In genomic region chr1:36084502-36085115, GRCh38 we compare ENCODE assay signal across 10 cellular contexts. TPM values are rescaled to one million over a fixed set of nuclear protein-coding genes. Genes with fewer than 3 reads are reported as not detected.
A peak's percentile ranks its signal among the peaks of the same experiment; 100 is the strongest.
DNase-seq lines count a peak whose midpoint lies in the region; ATAC-seq, FAIRE-seq and TF ChIP-seq lines count a peak whose summit lies in the region.
"Had no signal": no experiment of that assay in that cellular context is flagged by ENCODE, and none has a peak within 500 bp of the region (broad histone marks: within the 10 kb centered on the region; RNA-seq: fewer than 3 reads in every experiment).

No MANE protein-coding gene starts in this region.

- no peak for TF ChIP-seq CTCF in GM12878 (IDR thresholded peaks at IDR 0.05 in 2 of 3, conservative IDR thresholded peaks at IDR 0.05 in 1 of 3; ENCODE audit: control insufficient read depth in 2 of 3, extremely low read depth in 1 of 3, insufficient read depth in 1 of 3, low read depth in 3 of 3, low read length in 3 of 3)
- no peak for TF ChIP-seq CTCF in HepG2 (CRISPR knock-in tag; IDR thresholded peaks at IDR 0.05)

- SMC1A ChIA-PET in GM12878 (lab: Charles Lee; ENCODE audit: uncharacterized antibody, unreplicated experiment) = no interaction called here

- H3K9ac ChIP-seq in GM12878 (ENCODE audit: control insufficient read depth, insufficient read depth, low read length) = no peak overlapping the region
- H3K9ac ChIP-seq in HepG2 (ENCODE audit: insufficient read depth, low read depth, low read length) = peak overlapping the region; percentile 53; the same call in 1 of the 2 replicates

- in situ Hi-C loops in GM12878 (cut with MboI) = no loop called here
- in situ Hi-C loops in HepG2 (cut with HindIII; ENCODE audit: extremely low pct_ligation_motif_present, low pct_unique_long_range_greater_than_20kb) = no loop called here

- H3K4me2 ChIP-seq in GM12878 (ENCODE audit: control insufficient read depth, insufficient read depth) (peak overlapping the region; percentile 39; the same call in 1 of the 2 replicates), HepG2 (ENCODE audit: low read depth, low read length) (peak overlapping the region; percentile 64)

- TF ChIP-seq RAD21 in GM12878 (IDR thresholded peaks at IDR 0.05; ENCODE audit: insufficient read depth, low read depth, low read length) = no peak
- TF ChIP-seq RAD21 in HepG2 (CRISPR knock-in tag; IDR thresholded peaks at IDR 0.05) = no peak

- H3K27me3 ChIP-seq in GM12878 (replicated peaks in 1 of 2; ENCODE audit: control insufficient read depth in 2 of 2, insufficient read depth in 2 of 2, low read length in 1 of 2) (no peaks in the 10 kb centered on the region; a peak in 1 of 4 replicates), HepG2 (ENCODE audit: control insufficient read depth in 1 of 2, insufficient read depth in 2 of 2, low read length in 2 of 2) (peaks cover 0 to 2% of the 10 kb centered on the region in 2 experiments; a peak in 1 of 5 replicates)

- H3K36me3 ChIP-seq in GM12878 (ENCODE audit: control insufficient read depth in 2 of 2, insufficient read depth in 2 of 2, low read length in 1 of 2) (no peaks in the 10 kb centered on the region), HepG2 (replicated peaks in 1 of 2; ENCODE audit: control insufficient read depth in 1 of 2, insufficient read depth in 2 of 2, low read length in 2 of 2) (no peaks in the 10 kb centered on the region)

- H4K20me1 ChIP-seq in GM12878 (ENCODE audit: control insufficient read depth, insufficient read depth) = no peaks in the 10 kb centered on the region
- no peaks in the 10 kb centered on the region for H4K20me1 ChIP-seq in HepG2 (ENCODE audit: insufficient read depth, low read length)

- H3K4me3 ChIP-seq in GM12878 = 0 out of 2 replicates have a peak overlapping the region, but pooled peaks have one; percentile 32
- peak overlapping the region; percentile 50 to 65 (median 52); a peak in 4 of 6 replicates for H3K4me3 ChIP-seq in HepG2 (replicated peaks in 1 of 3; ENCODE audit: insufficient read depth in 1 of 3, low read depth in 2 of 3, low read length in 3 of 3)

- no peak overlapping the region for H3K27ac ChIP-seq in GM12878 (ENCODE audit: control insufficient read depth, insufficient read depth)
- no peak overlapping the region for H3K27ac ChIP-seq in HepG2 (ENCODE audit: extremely low read length, insufficient read depth, low read length)
- H3K27ac ChIP-seq in substantia nigra (ENCODE audit: low read depth, low read length, poor library complexity, severe bottlenecking) = peak overlapping the region; percentile 61

- POLR2A ChIA-PET in GM12878 (lab: Charles Lee) = no interaction called here
- POLR2A ChIA-PET in HepG2 (lab: Yijun Ruan, JAX) = no interaction called here

- RAD21 ChIA-PET in GM12878 (lab: Charles Lee; ENCODE audit: unreplicated experiment) = no interaction called here

- ATAC-seq in GM12878 = no peak
- no peak for ATAC-seq in HepG2
- no peak for ATAC-seq in HG03175 (IDR thresholded peaks at IDR 0.05; ENCODE audit: unreplicated experiment)
- ATAC-seq: natural killer cell had no signal

- CTCF ChIA-PET in GM12878 (lab: Yijun Ruan, JAX) = no interaction called here
- CTCF ChIA-PET in HepG2 (lab: Yijun Ruan, JAX; ENCODE audit: low intra/inter-chr PET ratio, low total read pairs) = no interaction called here

- intact Hi-C loops in GM12878 (cut with micrococcal nuclease; ENCODE audit: unreplicated experiment) (loop anchor here (5.0 to 10.0 kb wide), 2 partner anchors 200 to 227 kb away; partner anchors contain the start of gene AGO1), HepG2 (cut with micrococcal nuclease; ENCODE audit: unreplicated experiment) (no loop called here)

- WGBS in GM12878 (ENCODE audit: insufficient coverage, insufficient replicate concordance, low lambda C conversion rate, missing lambda C conversion rate) = 72% methylated on average over 19 of the region's 19 CpGs
- 63% methylated on average over 16 of the region's 19 CpGs for WGBS in HepG2 (ENCODE audit: low lambda C conversion rate)

- FAIRE-seq in GM12878 (lab: Jason Lieb, UNC) (no peak), HepG2 (lab: Jason Lieb, UNC) (no peak)

- no TSS peak for BruUV-seq in GM12878 (replicated peaks; lab: Mats Ljungman, UMichigan)
- no TSS peak for BruUV-seq in HepG2 (replicated peaks; lab: Mats Ljungman, UMichigan)

- TF ChIP-seq POLR2A in GM12878 (IDR thresholded peaks at IDR 0.05; ENCODE audit: low read depth, low read length) (no peak), HepG2 (IDR thresholded peaks at IDR 0.05; ENCODE audit: insufficient read depth in 1 of 2, low read depth in 2 of 2, low read length in 2 of 2) (no peak)

- no peaks in the 10 kb centered on the region for H3K9me3 ChIP-seq in GM12878 (replicated peaks; ENCODE audit: control insufficient read depth, insufficient read depth, low read length)
- H3K9me3 ChIP-seq in HepG2 (ENCODE audit: low read length) = no peaks in the 10 kb centered on the region

- H3K4me1 ChIP-seq in GM12878 (ENCODE audit: control insufficient read depth, insufficient read depth, low read length) (no peaks in the 10 kb centered on the region; the same call in 1 of the 2 replicates), HepG2 (ENCODE audit: insufficient read depth, low read length) (peaks cover 16% of the 10 kb centered on the region)

- TF ChIP-seq EP300 in GM12878 (IDR thresholded peaks at IDR 0.05; ENCODE audit: borderline replicate concordance in 1 of 2, control insufficient read depth in 1 of 2, low read depth in 2 of 2, low read length in 2 of 2) (no peak), HepG2 (IDR thresholded peaks at IDR 0.05; ENCODE audit: low read depth in 2 of 2, low read length in 2 of 2) (no peak), HepG2 (CRISPR knock-in tag; IDR thresholded peaks at IDR 0.05; ENCODE audit: borderline replicate concordance) (no peak)

- DNase-seq in NCI-H2081 treated with DMSO at 0.1 percent for 48 hours (lab: John Stamatoyannopoulos, UW) (peak; percentile 67), NCI-H2081 (lab: John Stamatoyannopoulos, UW) (no peak), GM12878 (ENCODE audit: low read depth, low spot score) (no peak), HepG2 (ENCODE audit: low spot score) (no peak), substantia nigra (lab: John Stamatoyannopoulos, UW) (no peak), OCI-M2 (lab: John Stamatoyannopoulos, UW; ENCODE audit: unreplicated experiment) (no peak), T1000 (lab: John Stamatoyannopoulos, UW) (no peak)
- DNase-seq: activated T-cell treated with anti-CD3 and anti-CD28 coated beads, Interleukin-2, amount 50 U/mL, for 24 hours; natural killer cell had no signal

- H2AFZ ChIP-seq in GM12878 (ENCODE audit: control insufficient read depth, low read depth, low read length) (peak overlapping the region; percentile 4), HepG2 (ENCODE audit: low read length) (peak overlapping the region; percentile 58)

- H3K79me2 ChIP-seq in GM12878 (ENCODE audit: control insufficient read depth, insufficient read depth, low read length) (peaks cover 9% of the 10 kb centered on the region), HepG2 (ENCODE audit: insufficient read depth, low read length) (peaks cover 6% of the 10 kb centered on the region)

RNA-seq across cellular contexts. Expression of gene TEKT2, which starts 0.7 kb away (rescaled TPM):
- 0.67 TPM in 1 of 2 replicates, not detected in the other for total RNA-seq in GM12878 (2013; cell fraction: nucleolus; rRNA removed)
- total RNA-seq in GM12878 (2014; rRNA removed) (not detected in 2 replicates), GM12878 (2014; rRNA removed; fragmentation: Illumina TruSeq; extraction: Trizol) (not detected in 2 replicates), GM12878 (2021) (not detected in 2 replicates), HepG2 (2016; rRNA removed; fragmentation: Illumina TruSeq; extraction: Trizol) (0.31 and 0.35 TPM in 2 replicates)
- not detected for polyA plus RNA-seq in GM12878 (2011; ENCODE audit: low read depth)
- polyA plus RNA-seq in GM12878 (2011; rRNA removed) (0.07 TPM in 1 of 2 replicates, not detected in the other), GM12878 (2014; fragmentation: Illumina TruSeq; extraction: Trizol) (not detected in 2 replicates), GM12878 (2014; fragmentation: Nextera tagmentation; extraction: Ambion mirVana) (not detected), GM12878 (2014; rRNA removed) (not detected in 2 replicates), GM12878 (2016; fragmentation: Nextera tagmentation; extraction: Ambion mirVana) (under 1 TPM in 1 of 2 experiments, not detected in 1; 0.13 TPM), HepG2 (2011; rRNA removed) (0.24 and 0.38 TPM in 2 replicates)
- polyA plus RNA-seq in GM12878 (2011; cell fraction: cytosol; rRNA removed) = 0.12 TPM in 1 of 2 replicates, not detected in the other
- polyA plus RNA-seq in GM12878 (2011; cell fraction: nucleus; rRNA removed) = 0.21 TPM in 1 of 2 replicates, not detected in the other
- polyA plus RNA-seq in GM12878 (2012) = 0.27 and 0.31 TPM in 2 replicates
- polyA minus RNA-seq in GM12878 (2011; rRNA and poly(A)+ RNA removed) = not detected in 2 replicates
- not detected in 2 replicates for polyA minus RNA-seq in GM12878 (2011; cell fraction: cytosol; rRNA and poly(A)+ RNA removed)
- not detected in 2 replicates for polyA minus RNA-seq in GM12878 (2011; cell fraction: nucleus; rRNA and poly(A)+ RNA removed)
- not detected in 2 replicates for total RNA-seq in HepG2 (2016; cell fraction: cytosol; rRNA removed; fragmentation: Illumina TruSeq; extraction: Trizol; ENCODE audit: low read depth)
- total RNA-seq in HepG2 (2016; cell fraction: insoluble cytoplasmic fraction; rRNA removed; fragmentation: Illumina TruSeq; extraction: Trizol) = 0.16 and 0.45 TPM in 2 replicates
- 0.19 and 0.34 TPM in 2 replicates for total RNA-seq in HepG2 (2016; cell fraction: membrane; rRNA removed; fragmentation: Illumina TruSeq; extraction: Trizol)
- total RNA-seq in HepG2 (2016; cell fraction: nucleus; rRNA removed; fragmentation: Illumina TruSeq; extraction: Trizol) = 0.59 TPM in 1 of 2 replicates, not detected in the other
- polyA plus RNA-seq in HepG2 (2011; cell fraction: cytosol; rRNA removed) = 0.12 and 0.19 TPM in 2 replicates
- 0.57 and 1.3 TPM in 2 replicates for polyA plus RNA-seq in HepG2 (2011; cell fraction: nucleus; rRNA removed)
- polyA plus RNA-seq in HepG2 (2012) = 0.35 and 0.38 TPM in 2 replicates
- 0.07 and 0.11 TPM in 2 replicates for polyA plus RNA-seq in HepG2 (2016; cell fraction: cytosol; fragmentation: Illumina TruSeq; extraction: Trizol; ENCODE audit: low read depth)
- polyA plus RNA-seq in HepG2 (2016; cell fraction: insoluble cytoplasmic fraction; fragmentation: Illumina TruSeq; extraction: Trizol; ENCODE audit: low read depth) = 0.21 TPM in 2 replicates
- 0.10 and 0.25 TPM in 2 replicates for polyA plus RNA-seq in HepG2 (2016; cell fraction: membrane; fragmentation: Illumina TruSeq; extraction: Trizol; ENCODE audit: low read depth)
- 0.45 and 0.79 TPM in 2 replicates for polyA plus RNA-seq in HepG2 (2016; cell fraction: nucleus; fragmentation: Illumina TruSeq; extraction: Trizol; ENCODE audit: insufficient read depth, low read depth)
- 0.84 TPM in 1 of 2 replicates, not detected in the other for polyA minus RNA-seq in HepG2 (2011; rRNA and poly(A)+ RNA removed; ENCODE audit: low replicate concordance)
- polyA minus RNA-seq in HepG2 (2011; cell fraction: cytosol; rRNA and poly(A)+ RNA removed) = not detected in 2 replicates
- 0.62 and 0.64 TPM in 2 replicates for polyA minus RNA-seq in HepG2 (2011; cell fraction: nucleus; rRNA and poly(A)+ RNA removed)

RNA-seq across cellular contexts. Expression of gene ADPRS, which starts 4.1 kb away (rescaled TPM):
- total RNA-seq in GM12878 (2013; cell fraction: nucleolus; rRNA removed) = 12.4 and 14.1 TPM in 2 replicates
- 49.2 and 52.1 TPM in 2 replicates for total RNA-seq in GM12878 (2014; rRNA removed)
- total RNA-seq in GM12878 (2014; rRNA removed; fragmentation: Illumina TruSeq; extraction: Trizol) = 22.7 and 25.2 TPM in 2 replicates
- total RNA-seq in GM12878 (2021) = 35.7 and 37.3 TPM in 2 replicates
- 15.0 TPM for polyA plus RNA-seq in GM12878 (2011; ENCODE audit: low read depth)
- 36.5 and 57.6 TPM in 2 replicates for polyA plus RNA-seq in GM12878 (2011; rRNA removed)
- 75.5 and 77.1 TPM in 2 replicates for polyA plus RNA-seq in GM12878 (2011; cell fraction: cytosol; rRNA removed)
- 37.1 and 46.9 TPM in 2 replicates for polyA plus RNA-seq in GM12878 (2011; cell fraction: nucleus; rRNA removed)
- 28.8 and 35.1 TPM in 2 replicates for polyA plus RNA-seq in GM12878 (2012)
- polyA plus RNA-seq in GM12878 (2014; fragmentation: Illumina TruSeq; extraction: Trizol) = 14.2 and 23.8 TPM in 2 replicates
- polyA plus RNA-seq in GM12878 (2014; fragmentation: Nextera tagmentation; extraction: Ambion mirVana) = 10 to 100 TPM in 1 of 2 experiments, 1 to 10 TPM in 1; 7.6 to 12.1 TPM
- 40.8 and 44.3 TPM in 2 replicates for polyA plus RNA-seq in GM12878 (2014; rRNA removed)
- 10 to 100 TPM; 48.7 to 57.5 TPM for polyA plus RNA-seq in GM12878 (2016; fragmentation: Nextera tagmentation; extraction: Ambion mirVana)
- polyA minus RNA-seq in GM12878 (2011; rRNA and poly(A)+ RNA removed) = 31.7 and 44.2 TPM in 2 replicates
- 14.8 and 16.5 TPM in 2 replicates for polyA minus RNA-seq in GM12878 (2011; cell fraction: cytosol; rRNA and poly(A)+ RNA removed)
- 6.0 and 10.7 TPM in 2 replicates for polyA minus RNA-seq in GM12878 (2011; cell fraction: nucleus; rRNA and poly(A)+ RNA removed)
- total RNA-seq in HepG2 (2016; rRNA removed; fragmentation: Illumina TruSeq; extraction: Trizol) = 30.6 and 31.7 TPM in 2 replicates
- 3.7 and 4.0 TPM in 2 replicates for total RNA-seq in HepG2 (2016; cell fraction: cytosol; rRNA removed; fragmentation: Illumina TruSeq; extraction: Trizol; ENCODE audit: low read depth)
- total RNA-seq in HepG2 (2016; cell fraction: insoluble cytoplasmic fraction; rRNA removed; fragmentation: Illumina TruSeq; extraction: Trizol) = 28.9 and 29.6 TPM in 2 replicates
- total RNA-seq in HepG2 (2016; cell fraction: membrane; rRNA removed; fragmentation: Illumina TruSeq; extraction: Trizol) = 7.7 and 9.6 TPM in 2 replicates
- 12.3 and 14.5 TPM in 2 replicates for total RNA-seq in HepG2 (2016; cell fraction: nucleus; rRNA removed; fragmentation: Illumina TruSeq; extraction: Trizol)
- polyA plus RNA-seq in HepG2 (2011; rRNA removed) = 36.4 and 36.6 TPM in 2 replicates
- polyA plus RNA-seq in HepG2 (2011; cell fraction: cytosol; rRNA removed) = 34.1 and 41.6 TPM in 2 replicates
- 22.4 and 24.6 TPM in 2 replicates for polyA plus RNA-seq in HepG2 (2011; cell fraction: nucleus; rRNA removed)
- 16.7 and 20.9 TPM in 2 replicates for polyA plus RNA-seq in HepG2 (2012)
- polyA plus RNA-seq in HepG2 (2016; cell fraction: cytosol; fragmentation: Illumina TruSeq; extraction: Trizol; ENCODE audit: low read depth) = 2.2 and 2.9 TPM in 2 replicates
- 27.1 and 29.0 TPM in 2 replicates for polyA plus RNA-seq in HepG2 (2016; cell fraction: insoluble cytoplasmic fraction; fragmentation: Illumina TruSeq; extraction: Trizol; ENCODE audit: low read depth)
- 5.2 and 5.4 TPM in 2 replicates for polyA plus RNA-seq in HepG2 (2016; cell fraction: membrane; fragmentation: Illumina TruSeq; extraction: Trizol; ENCODE audit: low read depth)
- 22.0 and 25.1 TPM in 2 replicates for polyA plus RNA-seq in HepG2 (2016; cell fraction: nucleus; fragmentation: Illumina TruSeq; extraction: Trizol; ENCODE audit: insufficient read depth, low read depth)
- polyA minus RNA-seq in HepG2 (2011; rRNA and poly(A)+ RNA removed; ENCODE audit: low replicate concordance) = 25.4 and 32.0 TPM in 2 replicates
- 11.0 and 12.9 TPM in 2 replicates for polyA minus RNA-seq in HepG2 (2011; cell fraction: cytosol; rRNA and poly(A)+ RNA removed)
- polyA minus RNA-seq in HepG2 (2011; cell fraction: nucleus; rRNA and poly(A)+ RNA removed) = 5.2 and 5.3 TPM in 2 replicates

RNA-seq across cellular contexts. Expression of gene COL8A2, which starts 40.4 kb away (rescaled TPM):
- 0.10 and 0.29 TPM in 2 replicates for total RNA-seq in GM12878 (2013; cell fraction: nucleolus; rRNA removed)
- total RNA-seq in GM12878 (2014; rRNA removed) = 0.05 TPM in 1 of 2 replicates, not detected in the other
- total RNA-seq in GM12878 (2014; rRNA removed; fragmentation: Illumina TruSeq; extraction: Trizol) = not detected in 2 replicates
- 0.08 TPM in 1 of 2 replicates, not detected in the other for total RNA-seq in GM12878 (2021)
- 0.05 TPM for polyA plus RNA-seq in GM12878 (2011; ENCODE audit: low read depth)
- polyA plus RNA-seq in GM12878 (2011; rRNA removed) = not detected in 2 replicates
- not detected in 2 replicates for polyA plus RNA-seq in GM12878 (2011; cell fraction: cytosol; rRNA removed)
- 0.03 TPM in 1 of 2 replicates, not detected in the other for polyA plus RNA-seq in GM12878 (2011; cell fraction: nucleus; rRNA removed)
- polyA plus RNA-seq in GM12878 (2012) = 0.03 and 0.07 TPM in 2 replicates
- 0.01 TPM in 1 of 2 replicates, not detected in the other for polyA plus RNA-seq in GM12878 (2014; fragmentation: Illumina TruSeq; extraction: Trizol)
- polyA plus RNA-seq in GM12878 (2014; fragmentation: Nextera tagmentation; extraction: Ambion mirVana) = not detected
- polyA plus RNA-seq in GM12878 (2014; rRNA removed) = 0.03 TPM in 1 of 2 replicates, not detected in the other
- not detected for polyA plus RNA-seq in GM12878 (2016; fragmentation: Nextera tagmentation; extraction: Ambion mirVana)
- polyA minus RNA-seq in GM12878 (2011; rRNA and poly(A)+ RNA removed) = not detected in 2 replicates
- polyA minus RNA-seq in GM12878 (2011; cell fraction: cytosol; rRNA and poly(A)+ RNA removed) = not detected in 2 replicates
- polyA minus RNA-seq in GM12878 (2011; cell fraction: nucleus; rRNA and poly(A)+ RNA removed) = not detected in 2 replicates
- total RNA-seq in HepG2 (2016; rRNA removed; fragmentation: Illumina TruSeq; extraction: Trizol) = 0.04 and 0.24 TPM in 2 replicates
- not detected in 2 replicates for total RNA-seq in HepG2 (2016; cell fraction: cytosol; rRNA removed; fragmentation: Illumina TruSeq; extraction: Trizol; ENCODE audit: low read depth)
- 0.04 and 0.09 TPM in 2 replicates for total RNA-seq in HepG2 (2016; cell fraction: insoluble cytoplasmic fraction; rRNA removed; fragmentation: Illumina TruSeq; extraction: Trizol)
- 0.06 TPM in 1 of 2 replicates, not detected in the other for total RNA-seq in HepG2 (2016; cell fraction: membrane; rRNA removed; fragmentation: Illumina TruSeq; extraction: Trizol)
- 0.19 and 0.34 TPM in 2 replicates for total RNA-seq in HepG2 (2016; cell fraction: nucleus; rRNA removed; fragmentation: Illumina TruSeq; extraction: Trizol)
- 0.13 and 0.24 TPM in 2 replicates for polyA plus RNA-seq in HepG2 (2011; rRNA removed)
- polyA plus RNA-seq in HepG2 (2011; cell fraction: cytosol; rRNA removed) = 0.21 and 0.22 TPM in 2 replicates
- polyA plus RNA-seq in HepG2 (2011; cell fraction: nucleus; rRNA removed) = 0.52 and 0.53 TPM in 2 replicates
- polyA plus RNA-seq in HepG2 (2012) = 0.13 and 0.17 TPM in 2 replicates
- not detected in 2 replicates for polyA plus RNA-seq in HepG2 (2016; cell fraction: cytosol; fragmentation: Illumina TruSeq; extraction: Trizol; ENCODE audit: low read depth)
- 0.10 TPM in 1 of 2 replicates, not detected in the other for polyA plus RNA-seq in HepG2 (2016; cell fraction: insoluble cytoplasmic fraction; fragmentation: Illumina TruSeq; extraction: Trizol; ENCODE audit: low read depth)
- 0.03 TPM in 1 of 2 replicates, not detected in the other for polyA plus RNA-seq in HepG2 (2016; cell fraction: membrane; fragmentation: Illumina TruSeq; extraction: Trizol; ENCODE audit: low read depth)
- 0.20 TPM in 1 of 2 replicates, not detected in the other for polyA plus RNA-seq in HepG2 (2016; cell fraction: nucleus; fragmentation: Illumina TruSeq; extraction: Trizol; ENCODE audit: insufficient read depth, low read depth)
- 0.07 and 0.52 TPM in 2 replicates for polyA minus RNA-seq in HepG2 (2011; rRNA and poly(A)+ RNA removed; ENCODE audit: low replicate concordance)
- 0.20 and 0.26 TPM in 2 replicates for polyA minus RNA-seq in HepG2 (2011; cell fraction: cytosol; rRNA and poly(A)+ RNA removed)
- polyA minus RNA-seq in HepG2 (2011; cell fraction: nucleus; rRNA and poly(A)+ RNA removed) = 0.50 and 0.52 TPM in 2 replicates
